In genomic region chr7:26399309-26399610, GRCh38 we compare ENCODE assay signal across 8 cellular contexts.
DNase-seq lines count a peak whose midpoint lies in the region; ATAC-seq, FAIRE-seq and TF ChIP-seq lines count a peak whose summit lies in the region.

No MANE protein-coding gene starts in this region.

- RAD21 ChIA-PET in GM12878 (lab: Charles Lee; ENCODE audit: unreplicated experiment): interaction anchor here (0.8 to 2.0 kb wide), 3 partner anchors 30 to 505 kb away, joined by 3 to 9 read pairs (median 4); no protein-coding TSS in a partner anchor

- H4K5ac ChIP-seq in IMR-90 (ENCODE audit: low read depth, low read length): no peak overlapping the region

- no peak overlapping the region for H4K91ac ChIP-seq in IMR-90 (ENCODE audit: insufficient read depth, low read depth, low read length)

- H3K9ac ChIP-seq in IMR-90 (ENCODE audit: low read depth, low read length) (no peak overlapping the region), GM12878 (ENCODE audit: control insufficient read depth, insufficient read depth, low read length) (0 out of 2 replicates have a peak overlapping the region, but pooled peaks have one; percentile 25)

- CTCF ChIA-PET in IMR-90 (lab: Yijun Ruan, JAX): interaction anchor here (0.7 kb wide), 1 partner anchor 19 kb away, joined by 3 read pairs; no protein-coding TSS in a partner anchor
- CTCF ChIA-PET in GM12878 (lab: Yijun Ruan, JAX): interaction anchor here (1.0 to 2.1 kb wide), 3 partner anchors 10 to 507 kb away, joined by 3 to 5 read pairs (median 5); no protein-coding TSS in a partner anchor
- CTCF ChIA-PET in HEK293T (lab: Yijun Ruan, JAX): interaction anchor here (0.6 to 1.1 kb wide), 5 partner anchors 17 to 192 kb away, joined by 3 to 4 read pairs (median 3); no protein-coding TSS in a partner anchor

- H3K4me2 ChIP-seq in IMR-90 (ENCODE audit: low read depth, low read length) (peak overlapping the region; percentile 20), GM12878 (ENCODE audit: control insufficient read depth, insufficient read depth) (peak overlapping the region; percentile 96)

- no peaks in the 10 kb centered on the region for H3K9me3 ChIP-seq in IMR-90 (ENCODE audit: control insufficient read depth, insufficient read depth, low read length)
- no peaks in the 10 kb centered on the region for H3K9me3 ChIP-seq in GM12878 (replicated peaks; ENCODE audit: control insufficient read depth, insufficient read depth, low read length)

- peaks cover 31% of the 10 kb centered on the region for H3K4me1 Mint-ChIP-seq in stimulated activated memory B cell treated with anti-CD40 and anti-IgM and Interleukin-4, amounts not matched to agents 10 μg/mL and 1 μg/mL and 100 μg/mL, for 72 hours

- H2BK20ac ChIP-seq in IMR-90 (ENCODE audit: low read depth, low read length): no peak overlapping the region

- H3K27ac ChIP-seq in IMR-90 (ENCODE audit: insufficient read depth, low read length) (no peak overlapping the region), GM12878 (ENCODE audit: control insufficient read depth, insufficient read depth) (no peak overlapping the region)

- BruUV-seq in IMR-90 (replicated peaks; lab: Mats Ljungman, UMichigan) (no TSS peak), GM12878 (replicated peaks; lab: Mats Ljungman, UMichigan) (no TSS peak)

- no peak for TF ChIP-seq EP300 in GM12878 (IDR thresholded peaks at IDR 0.05; ENCODE audit: borderline replicate concordance in 1 of 2, control insufficient read depth in 1 of 2, low read depth in 2 of 2, low read length in 2 of 2)

- H3K27me3 Mint-ChIP-seq in stimulated activated memory B cell treated with anti-CD40 and anti-IgM and Interleukin-4, amounts not matched to agents 10 μg/mL and 1 μg/mL and 100 μg/mL, for 72 hours: peaks cover 14% of the 10 kb centered on the region

- H2BK120ac ChIP-seq in IMR-90 (ENCODE audit: low read depth, low read length): no peak overlapping the region

- intact Hi-C loops in IMR-90 (cut with micrococcal nuclease) (no loop called here), GM12878 (cut with micrococcal nuclease; ENCODE audit: unreplicated experiment) (loop anchor here (5.0 kb wide), 1 partner anchor 83 kb away; no protein-coding TSS in a partner anchor)

- ATAC-seq in IMR-90 (ENCODE audit: low read depth) (peak; percentile 45), GM12878 (no peak), HG02852 (IDR thresholded peaks at IDR 0.05; ENCODE audit: unreplicated experiment) (no peak), GM19467 (IDR thresholded peaks at IDR 0.05; ENCODE audit: unreplicated experiment) (no peak)
- ATAC-seq in stimulated activated memory B cell treated with anti-CD40 and anti-IgM and Interleukin-4, amounts not matched to agents 10 μg/mL and 1 μg/mL and 100 μg/mL, for 72 hours: no peak

- no peak overlapping the region for H2BK15ac ChIP-seq in IMR-90 (ENCODE audit: low read depth, low read length)

- DNase-seq in AG10803 (ENCODE audit: low read depth) (no peak), IMR-90 (peak; percentile 2), GM12878 (ENCODE audit: low read depth, low spot score) (no peak), iris pigment epithelial cell (ENCODE audit: low read depth) (peak; percentile 15), HEK293T (ENCODE audit: extremely low spot score) (no peak)

- no peak overlapping the region for H4K8ac ChIP-seq in IMR-90 (ENCODE audit: low read depth in 2 of 2, low read length in 2 of 2)

- H3K4me3 ChIP-seq in AG10803 (ENCODE audit: low read length) (peak overlapping the region; percentile 64), IMR-90 (ENCODE audit: insufficient read depth, low read depth, low read length) (peak overlapping the region; percentile 36), GM12878 (no peak overlapping the region)

- POLR2A ChIA-PET in IMR-90 (lab: Charles Lee; ENCODE audit: unreplicated experiment): no interaction called here
- POLR2A ChIA-PET in GM12878 (lab: Charles Lee): interaction anchor here (1.2 to 1.4 kb wide), 2 partner anchors 10 to 136 kb away, joined by 3 to 4 read pairs; no protein-coding TSS in a partner anchor
- POLR2A ChIA-PET in HEK293T (lab: Yijun Ruan, JAX): interaction anchor here (0.8 to 2.5 kb wide), 11 partner anchors 10 to 715 kb away, joined by 3 to 10 read pairs (median 3); no protein-coding TSS in a partner anchor

- TF ChIP-seq CTCF in AG10803 (conservative IDR thresholded peaks at IDR 0.05; ENCODE audit: low read length): peak; percentile 9; the same call in 1 of the 2 replicates
- TF ChIP-seq CTCF in IMR-90 (conservative IDR thresholded peaks at IDR 0.05; ENCODE audit: low read depth, low read length): no peak
- TF ChIP-seq CTCF in GM12878 (IDR thresholded peaks at IDR 0.05 in 2 of 3, conservative IDR thresholded peaks at IDR 0.05 in 1 of 3; ENCODE audit: control insufficient read depth in 2 of 3, extremely low read depth in 1 of 3, insufficient read depth in 1 of 3, low read depth in 3 of 3, low read length in 3 of 3): no peak

- H3K14ac ChIP-seq in IMR-90 (replicated peaks; ENCODE audit: low read depth, low read length): no peak overlapping the region

- no peak overlapping the region for H3K18ac ChIP-seq in IMR-90 (ENCODE audit: low read depth, low read length)

- in situ Hi-C loops in IMR-90 (cut with MboI; ENCODE audit: low sequenced_read_pairs) (no loop called here), GM12878 (cut with MboI) (no loop called here)

- no peaks in the 10 kb centered on the region for H3K79me1 ChIP-seq in IMR-90 (ENCODE audit: low read depth in 1 of 2, low read length in 2 of 2)

- H3K56ac ChIP-seq in IMR-90 (ENCODE audit: extremely low read depth, insufficient read depth, low read length): no peak overlapping the region

- no peak for FAIRE-seq in GM12878 (lab: Jason Lieb, UNC)

- H3K4ac ChIP-seq in IMR-90 (ENCODE audit: low read depth, low read length): no peak overlapping the region

- no peaks in the 10 kb centered on the region for H3K9me3 Mint-ChIP-seq in stimulated activated memory B cell treated with anti-CD40 and anti-IgM and Interleukin-4, amounts not matched to agents 10 μg/mL and 1 μg/mL and 100 μg/mL, for 72 hours

- H2AK5ac ChIP-seq in IMR-90 (ENCODE audit: low read depth, low read length): no peak overlapping the region

- H3K9me1 ChIP-seq in IMR-90 (ENCODE audit: insufficient read depth, low read length): no peaks in the 10 kb centered on the region

- H3K27ac Mint-ChIP-seq in stimulated activated memory B cell treated with anti-CD40 and anti-IgM and Interleukin-4, amounts not matched to agents 10 μg/mL and 1 μg/mL and 100 μg/mL, for 72 hours: peak overlapping the region; percentile 86

- H2BK5ac ChIP-seq in IMR-90 (ENCODE audit: low read depth, low read length, poor library complexity, severe bottlenecking): no peak overlapping the region

- H3K23ac ChIP-seq in IMR-90 (ENCODE audit: low read depth, low read length): no peak overlapping the region

- H3K36me3 Mint-ChIP-seq in stimulated activated memory B cell treated with anti-CD40 and anti-IgM and Interleukin-4, amounts not matched to agents 10 μg/mL and 1 μg/mL and 100 μg/mL, for 72 hours: no peaks in the 10 kb centered on the region

- dilution Hi-C loops in IMR-90 (cut with HindIII; ENCODE audit: low sequenced_read_pairs, unreplicated experiment): no loop called here

- H3K27me3 ChIP-seq in IMR-90 (ENCODE audit: control insufficient read depth, insufficient read depth, low read length) (peaks cover 25% of the 10 kb centered on the region), GM12878 (replicated peaks in 1 of 2; ENCODE audit: control insufficient read depth in 2 of 2, insufficient read depth in 2 of 2, low read length in 1 of 2) (peaks cover 0 to 2% of the 10 kb centered on the region in 2 experiments; a peak in 1 of 4 replicates)

- peak overlapping the region; percentile 95 for H3K4me3 Mint-ChIP-seq in stimulated activated memory B cell treated with anti-CD40 and anti-IgM and Interleukin-4, amounts not matched to agents 10 μg/mL and 1 μg/mL and 100 μg/mL, for 72 hours

- TF ChIP-seq RAD21 in IMR-90 (IDR thresholded peaks at IDR 0.05; ENCODE audit: low read length) (no peak), GM12878 (IDR thresholded peaks at IDR 0.05; ENCODE audit: insufficient read depth, low read depth, low read length) (no peak)

- peak overlapping the region; percentile 37 for H2AK9ac ChIP-seq in IMR-90 (replicated peaks; ENCODE audit: low read depth, low read length, poor library complexity)

- H3K36me3 ChIP-seq in IMR-90 (ENCODE audit: control insufficient read depth, insufficient read depth, low read length): no peaks in the 10 kb centered on the region
- no peaks in the 10 kb centered on the region for H3K36me3 ChIP-seq in GM12878 (ENCODE audit: control insufficient read depth in 2 of 2, insufficient read depth in 2 of 2, low read length in 1 of 2)

- SMC1A ChIA-PET in GM12878 (lab: Charles Lee; ENCODE audit: uncharacterized antibody, unreplicated experiment): interaction anchor here (0.8 to 1.7 kb wide), 5 partner anchors 10 to 133 kb away, joined by 4 to 7 read pairs (median 5); no protein-coding TSS in a partner anchor

- no CpG with 5 or more reads among the region's 3 CpGs for WGBS in IMR-90 (ENCODE audit: extremely low coverage in 2 of 2, insufficient read length in 1 of 2), 2 experiments
- 0% methylated on average over 3 of the region's 3 CpGs for WGBS in GM12878 (ENCODE audit: insufficient coverage, insufficient replicate concordance, low lambda C conversion rate, missing lambda C conversion rate)

- no peaks in the 10 kb centered on the region for H3K79me2 ChIP-seq in GM12878 (ENCODE audit: control insufficient read depth, insufficient read depth, low read length)

- H4K20me1 ChIP-seq in IMR-90 (ENCODE audit: insufficient read depth, low read length) (no peaks in the 10 kb centered on the region), GM12878 (ENCODE audit: control insufficient read depth, insufficient read depth) (no peaks in the 10 kb centered on the region)

- H3K4me1 ChIP-seq in IMR-90 (ENCODE audit: control insufficient read depth, insufficient read depth, low read length): peaks cover 2% of the 10 kb centered on the region; the same call in 1 of the 2 replicates
- peaks cover 15% of the 10 kb centered on the region; the same call in 1 of the 2 replicates for H3K4me1 ChIP-seq in GM12878 (ENCODE audit: control insufficient read depth, insufficient read depth, low read length)

- H2AFZ ChIP-seq in IMR-90 (replicated peaks; ENCODE audit: low read length, poor library complexity) (peak overlapping the region; percentile 92), GM12878 (ENCODE audit: control insufficient read depth, low read depth, low read length) (no peak overlapping the region)

- TF ChIP-seq POLR2A in IMR-90 (IDR thresholded peaks at IDR 0.05; ENCODE audit: low read depth, low read length) (no peak), GM12878 (IDR thresholded peaks at IDR 0.05; ENCODE audit: low read depth, low read length) (no peak)

TF ChIP-seq in IMR-90, 13 proteins besides CTCF, POLR2A, EP300 and RAD21 (continues in another document):
- no peak for TF ChIP-seq BHLHE40 (IDR thresholded peaks at IDR 0.05; ENCODE audit: low read depth, low read length)
- no peak for TF ChIP-seq CEBPB (IDR thresholded peaks at IDR 0.05; ENCODE audit: low read depth, low read length)

TF ChIP-seq in HEK293T, 16 proteins besides CTCF, POLR2A, EP300 and RAD21:
- TF ChIP-seq CTBP1 (IDR thresholded peaks at IDR 0.05; ENCODE audit: borderline replicate concordance) (no peak), SP1 (IDR thresholded peaks at IDR 0.05) (no peak), FOXK2 (IDR thresholded peaks at IDR 0.05) (no peak), ARNT (IDR thresholded peaks at IDR 0.05) (no peak), LEF1 (IDR thresholded peaks at IDR 0.05; ENCODE audit: borderline replicate concordance) (no peak)

Comparison
In these comparisons a context has a peak if more than half of its experiments do, and no peak if none do; other contexts are left out.
1. DNase-seq: peak in IMR-90 (single experiment) and iris pigment epithelial cell (single experiment); none in AG10803 (single experiment), GM12878 (single experiment) and HEK293T (single experiment).